In genomic region chr2:112944971-112945370, GRCh38 we compare ENCODE assay signal across 38 cellular contexts. TPM values are rescaled to one million over a fixed set of nuclear protein-coding genes. Genes with fewer than 3 reads are reported as not detected.
"Had no signal": no experiment of that assay in that cellular context is flagged by ENCODE, and none has a peak within 500 bp of the region (broad histone marks: within the 10 kb centered on the region; RNA-seq: fewer than 3 reads in every experiment).

No MANE protein-coding gene starts in this region.

- H3K4me3 ChIP-seq: adrenal gland, body of pancreas, breast epithelium had no signal

- ATAC-seq: activated CD8-positive, alpha-beta T cell treated with anti-CD3 and anti-CD28 coated beads for 36 hours; activated naive CD4-positive, alpha-beta T cell treated with anti-CD3 and anti-CD28 coated beads, Interleukin-2, amount 50 U/mL, for 72 hours; activated T-cell treated with anti-CD3 and anti-CD28 coated beads, Interleukin-2, amount 50 U/mL, for 4 hours; activated T-cell treated with anti-CD3 and anti-CD28 coated beads, Interleukin-2, amount 50 U/mL, for 72 hours; activated T-helper 17 cell treated with anti-CD3 and anti-CD28 coated beads, Interleukin-2, amount 50 U/mL, for 72 hours; body of pancreas had no signal

- DNase-seq: activated B cell treated with CpG ODN at 0.5 μM for 24 hours; activated CD4-positive, alpha-beta memory T cell treated with anti-CD3 and anti-CD28 coated beads for 36 hours; activated CD4-positive, alpha-beta T cell treated with anti-CD3 and anti-CD28 coated beads for 4 hours; activated CD4-positive, alpha-beta T cell treated with anti-CD3 and anti-CD28 coated beads, Interleukin-2, amount 10 ng/mL, durations not matched to agents 24 days and 14 days; activated CD4-positive, alpha-beta T cell treated with anti-CD3 and anti-CD28 coated beads, Interleukin-2, amount 50 U/mL, for 1 hour; activated CD4-positive, alpha-beta T cell treated with anti-CD3 and anti-CD28 coated beads, Interleukin-2, amount 50 U/mL, for 4 hours; activated CD4-positive, CD25-positive, alpha-beta regulatory T cell treated with anti-CD3 and anti-CD28 coated beads, Interleukin-2, amount 50 U/mL, for 72 hours; activated CD8-positive, alpha-beta memory T cell treated with anti-CD3 and anti-CD28 coated beads, Interleukin-2, amount 50 U/mL, for 4 hours; activated CD8-positive, alpha-beta T cell treated with anti-CD3 and anti-CD28 coated beads for 36 hours; activated effector memory CD4-positive, alpha-beta T cell treated with anti-CD3 and anti-CD28 coated beads, Interleukin-2, amount 50 U/mL, for 16 hours; activated gamma-delta T cell treated with Interleukin-2 at 50 U/mL for 16 hours; activated naive CD4-positive, alpha-beta T cell; activated naive CD4-positive, alpha-beta T cell treated with anti-CD3 and anti-CD28 coated beads for 36 hours; activated naive CD4-positive, alpha-beta T cell treated with anti-CD3 and anti-CD28 coated beads, Interleukin-2, amount 50 U/mL, for 16 hours; activated naive CD8-positive, alpha-beta T cell treated with anti-CD3 and anti-CD28 coated beads for 36 hours; activated T-cell treated with anti-CD3 and anti-CD28 coated beads for 4 hours; activated T-cell treated with anti-CD3 and anti-CD28 coated beads, Interleukin-2, amount 50 U/mL, for 1 hour; activated T-cell treated with anti-CD3 and anti-CD28 coated beads, Interleukin-2, amount 50 U/mL, for 4 hours; activated T-cell treated with anti-CD3 and anti-CD28 coated beads, Interleukin-2, amount 50 U/mL, for 72 hours; adrenal gland; amniotic stem cell; aorta; body of pancreas; brain microvascular endothelial cell; central memory CD4-positive, alpha-beta T cell; T-helper 2 cell; T-helper 9 cell had no signal

- H3K36me3 ChIP-seq: adrenal gland, brain microvascular endothelial cell, breast epithelium had no signal

- H3K4me1 ChIP-seq: adrenal gland, body of pancreas, breast epithelium had no signal

- H3K27ac ChIP-seq: adrenal gland, body of pancreas, brain microvascular endothelial cell, breast epithelium, VCaP had no signal

- FAIRE-seq: astrocyte, colon, TTC549 had no signal

- H3K27me3 ChIP-seq: body of pancreas, brain microvascular endothelial cell had no signal

RNA-seq across cellular contexts. Expression of gene IL36G, which starts 32.8 kb away (rescaled TPM):
- total RNA-seq: activated B cell treated with CpG ODN at 0.5 μM for 24 hours; activated CD4-positive, alpha-beta memory T cell treated with anti-CD3 and anti-CD28 coated beads for 36 hours; activated CD4-positive, alpha-beta T cell treated with anti-CD3 and anti-CD28 coated beads, Interleukin-2, amount 10 ng/mL, durations not matched to agents 24 days and 14 days; activated CD8-positive, alpha-beta memory T cell treated with anti-CD3 and anti-CD28 coated beads for 36 hours; activated CD8-positive, alpha-beta T cell treated with anti-CD3 and anti-CD28 coated beads for 36 hours; activated naive CD4-positive, alpha-beta T cell treated with anti-CD3 and anti-CD28 coated beads for 36 hours; activated naive CD4-positive, alpha-beta T cell treated with anti-CD3 and anti-CD28 coated beads, Interleukin-2, amount 50 U/mL, for 72 hours; activated naive CD8-positive, alpha-beta T cell treated with anti-CD3 and anti-CD28 coated beads for 36 hours; activated T-cell treated with anti-CD3 and anti-CD28 coated beads, Interleukin-2, amount 50 U/mL, for 4 hours; activated T-cell treated with anti-CD3 and anti-CD28 coated beads, Interleukin-2, amount 50 U/mL, for 72 hours; activated T-helper 1 cell treated with anti-CD3 and anti-CD28 coated beads, Interleukin-12 subunit alpha, Interleukin-12 subunit beta, Interleukin-2, Interleukin-4 antibody, amounts not matched to agents 30 ng/mL and 10 ng/mL and 1 ng/mL, durations not matched to agents 14 hours and 24 hours and 36 hours; adrenal gland; aorta; astrocyte; body of pancreas; breast epithelium; cardiac septum; cerebellum had no signal
- polyA plus RNA-seq: adrenal gland, aorta had no signal

RNA-seq across cellular contexts. Expression of gene IL37, which starts 34.0 kb away (rescaled TPM):
- total RNA-seq: activated B cell treated with CpG ODN at 0.5 μM for 24 hours; activated CD4-positive, alpha-beta memory T cell treated with anti-CD3 and anti-CD28 coated beads for 36 hours; activated CD4-positive, alpha-beta T cell treated with anti-CD3 and anti-CD28 coated beads, Interleukin-2, amount 10 ng/mL, durations not matched to agents 24 days and 14 days; activated CD8-positive, alpha-beta memory T cell treated with anti-CD3 and anti-CD28 coated beads for 36 hours; activated CD8-positive, alpha-beta T cell treated with anti-CD3 and anti-CD28 coated beads for 36 hours; activated naive CD4-positive, alpha-beta T cell treated with anti-CD3 and anti-CD28 coated beads for 36 hours; activated naive CD8-positive, alpha-beta T cell treated with anti-CD3 and anti-CD28 coated beads for 36 hours; activated T-cell treated with anti-CD3 and anti-CD28 coated beads, Interleukin-2, amount 50 U/mL, for 4 hours; activated T-cell treated with anti-CD3 and anti-CD28 coated beads, Interleukin-2, amount 50 U/mL, for 72 hours; activated T-helper 1 cell treated with anti-CD3 and anti-CD28 coated beads, Interleukin-12 subunit alpha, Interleukin-12 subunit beta, Interleukin-2, Interleukin-4 antibody, amounts not matched to agents 30 ng/mL and 10 ng/mL and 1 ng/mL, durations not matched to agents 14 hours and 24 hours and 36 hours; adrenal gland; aorta; astrocyte; body of pancreas; breast epithelium; cardiac septum; cerebellum had no signal
- polyA plus RNA-seq: adrenal gland, aorta had no signal
